10 cellular contexts compared by ENCODE assay signal in genomic region chr15:90883526-90883931, GRCh38. TPM values are rescaled to one million over a fixed set of nuclear protein-coding genes. Genes with fewer than 3 reads are reported as not detected.
DNase-seq lines count a peak whose midpoint lies in the region; ATAC-seq and TF ChIP-seq lines count a peak whose summit lies in the region.
"Had no signal": no experiment of that assay in that cellular context is flagged by ENCODE, and none has a peak within 500 bp of the region (broad histone marks: within the 10 kb centered on the region; RNA-seq: fewer than 3 reads in every experiment).

No MANE protein-coding gene starts in this region.

- H3K36me3 Mint-ChIP-seq in HFFc6 (ENCODE audit: low read depth), result no peaks in the 10 kb centered on the region
- peaks cover 97% of the 10 kb centered on the region for H3K36me3 Mint-ChIP-seq in stimulated activated effector memory CD8-positive, alpha-beta T cell treated with anti-CD3 and anti-CD28 coated beads, Interleukin-12 subunit alpha, Interleukin-12 subunit beta, amount 100 ng/mL, for 72 hours

- H3K9me3 ChIP-seq in ascending aorta (no peaks in the 10 kb centered on the region), left lung (no peaks in the 10 kb centered on the region)

- H3K27me3 Mint-ChIP-seq in HFFc6 (ENCODE audit: insufficient read depth), result no peaks in the 10 kb centered on the region; the same call in none of the 2 replicates

- no peak for ATAC-seq in left lung
- peak; percentile 2 for ATAC-seq in stimulated activated effector memory CD8-positive, alpha-beta T cell treated with anti-CD3 and anti-CD28 coated beads, Interleukin-12 subunit alpha, Interleukin-12 subunit beta, amount 100 ng/mL, for 72 hours
- no peak for ATAC-seq in GM21528 (IDR thresholded peaks at IDR 0.05; ENCODE audit: low FRiP score, unreplicated experiment)

- H3K9me3 Mint-ChIP-seq in HFFc6, result no peaks in the 10 kb centered on the region
- H3K9me3 Mint-ChIP-seq in stimulated activated effector memory CD8-positive, alpha-beta T cell treated with anti-CD3 and anti-CD28 coated beads, Interleukin-12 subunit alpha, Interleukin-12 subunit beta, amount 100 ng/mL, for 72 hours, result no peaks in the 10 kb centered on the region

- H3K27ac Mint-ChIP-seq in HFFc6, result peak overlapping the region; percentile 9; the same call in 1 of the 2 replicates
- H3K27ac Mint-ChIP-seq in stimulated activated effector memory CD8-positive, alpha-beta T cell treated with anti-CD3 and anti-CD28 coated beads, Interleukin-12 subunit alpha, Interleukin-12 subunit beta, amount 100 ng/mL, for 72 hours, result peak overlapping the region; percentile 81

- TF ChIP-seq CTCF in HFFc6 (IDR thresholded peaks at IDR 0.05), result no peak
- TF ChIP-seq CTCF in ascending aorta (IDR thresholded peaks at IDR 0.05), result no peak
- no peak for TF ChIP-seq CTCF in left lung (IDR thresholded peaks at IDR 0.05)

- H3K4me3 ChIP-seq in ascending aorta (peak overlapping the region; percentile 61 to 75), left lung (peak overlapping the region; percentile 66)

- H3K4me1 ChIP-seq in ascending aorta (peaks cover 10 to 30% of the 10 kb centered on the region in 2 donors), left lung (peaks cover 24 to 43% of the 10 kb centered on the region in 2 donors)

- H3K4me1 Mint-ChIP-seq in HFFc6 (ENCODE audit: low read depth), result peaks cover 10% of the 10 kb centered on the region; the same call in 1 of the 2 replicates
- H3K4me1 Mint-ChIP-seq in stimulated activated effector memory CD8-positive, alpha-beta T cell treated with anti-CD3 and anti-CD28 coated beads, Interleukin-12 subunit alpha, Interleukin-12 subunit beta, amount 100 ng/mL, for 72 hours, result peaks cover 68% of the 10 kb centered on the region

- DNase-seq in HFFc6 (no peak), ascending aorta (ENCODE audit: low spot score in 2 of 2) (no peak), left lung (peak in 1 of 2 donors; percentile 60), NCI-H128 (lab: John Stamatoyannopoulos, UW; ENCODE audit: unreplicated experiment) (no peak), activated gamma-delta T cell treated with Interleukin-2 at 50 U/mL for 16 hours (no peak)
- no peak for DNase-seq in stimulated activated effector memory CD8-positive, alpha-beta T cell treated with anti-CD3 and anti-CD28 coated beads, Interleukin-12 subunit alpha, Interleukin-12 subunit beta, amount 100 ng/mL, for 72 hours (ENCODE audit: low spot score in 2 of 2)
- DNase-seq in stimulated activated CD4-positive, alpha-beta T cell treated with anti-CD3 and anti-CD28 coated beads, Interleukin-4, amount 100 ng/mL, for 1 hour, result no peak
- DNase-seq: glutamatergic neuron, NCI-H446 treated with DMSO at 0.1 percent for 48 hours had no signal

- intact Hi-C loops in ascending aorta (cut with DNase I), result loop anchor here (10.0 kb wide), 3 partner anchors 359 to 989 kb away; partner anchors contain the start of genes AP3S2 and CRTC3
- intact Hi-C loops in left lung (cut with DNase I), result no loop called here

- H3K36me3 ChIP-seq in ascending aorta (peaks cover 34 to 41% of the 10 kb centered on the region in 2 donors), left lung (peaks cover 0 to 66% of the 10 kb centered on the region in 2 donors)

- H3K27me3 ChIP-seq in ascending aorta (no peaks in the 10 kb centered on the region), left lung (no peaks in the 10 kb centered on the region)

- H3K27ac ChIP-seq in ascending aorta (peak overlapping the region; percentile 90 to 94), left lung (peak overlapping the region; percentile 97 to 98)

- H3K4me3 Mint-ChIP-seq in HFFc6, result no peak overlapping the region
- peak overlapping the region; percentile 9 for H3K4me3 Mint-ChIP-seq in stimulated activated effector memory CD8-positive, alpha-beta T cell treated with anti-CD3 and anti-CD28 coated beads, Interleukin-12 subunit alpha, Interleukin-12 subunit beta, amount 100 ng/mL, for 72 hours

RNA-seq across cellular contexts. Expression of gene FES, which starts 0.8 kb away (rescaled TPM):
- total RNA-seq in HFFc6 (2021; fragmentation: NEBNext Ultra II Directional; extraction: Animal tissue kit (Norgen Biotek cat#: 25700)), result 1 to 10 TPM in 4 of 6 experiments, under 1 TPM in 2; 0.41 to 1.4 (median 1.1) TPM
- total RNA-seq in ascending aorta (65.1 TPM), left lung (10 to 100 TPM; 37.6 to 65.2 TPM)

RNA-seq across cellular contexts. Expression of gene FURIN, which starts 15.1 kb away (rescaled TPM):
- total RNA-seq in HFFc6 (2021; fragmentation: NEBNext Ultra II Directional; extraction: Animal tissue kit (Norgen Biotek cat#: 25700)), result 10 to 100 TPM; 68.9 to 79.4 (median 74.6) TPM
- total RNA-seq in ascending aorta, result 86.3 TPM
- total RNA-seq in left lung, result 100 to 1,000 TPM; 114 TPM

RNA-seq across cellular contexts. Expression of gene MAN2A2, which starts 19.6 kb away (rescaled TPM):
- 10 to 100 TPM; 15.8 to 26.9 (median 23.4) TPM for total RNA-seq in HFFc6 (2021; fragmentation: NEBNext Ultra II Directional; extraction: Animal tissue kit (Norgen Biotek cat#: 25700))
- total RNA-seq in ascending aorta (90.4 TPM), left lung (10 to 100 TPM; 78.6 to 86.3 TPM)

RNA-seq across cellular contexts. Expression of gene HDDC3, which starts 48.8 kb away (rescaled TPM):
- 10 to 100 TPM; 11.2 to 15.7 (median 13.5) TPM for total RNA-seq in HFFc6 (2021; fragmentation: NEBNext Ultra II Directional; extraction: Animal tissue kit (Norgen Biotek cat#: 25700))
- total RNA-seq in ascending aorta, result 29.4 TPM
- total RNA-seq in left lung, result 10 to 100 TPM; 12.4 to 13.5 TPM

RNA-seq across cellular contexts. Expression of gene UNC45A, which starts 51.6 kb away (rescaled TPM):
- total RNA-seq in HFFc6 (2021; fragmentation: NEBNext Ultra II Directional; extraction: Animal tissue kit (Norgen Biotek cat#: 25700)), result 10 to 100 TPM; 65.3 to 77.5 (median 72.1) TPM
- total RNA-seq in ascending aorta, result 73.5 TPM
- 10 to 100 TPM; 62.3 to 74.4 TPM for total RNA-seq in left lung

Comparison
In these comparisons a context has a peak if more than half of its experiments do, and no peak if none do; other contexts are left out.
1. RNA of gene FES, which starts 0.8 kb away (total RNA-seq): 37.6 to 65.2 TPM in left lung and 65.1 TPM in ascending aorta (single experiment); 0.41 to 1.4 TPM in HFFc6; every median in the first group is over 10 times any median in the second.